In the genomic region with DNA sequence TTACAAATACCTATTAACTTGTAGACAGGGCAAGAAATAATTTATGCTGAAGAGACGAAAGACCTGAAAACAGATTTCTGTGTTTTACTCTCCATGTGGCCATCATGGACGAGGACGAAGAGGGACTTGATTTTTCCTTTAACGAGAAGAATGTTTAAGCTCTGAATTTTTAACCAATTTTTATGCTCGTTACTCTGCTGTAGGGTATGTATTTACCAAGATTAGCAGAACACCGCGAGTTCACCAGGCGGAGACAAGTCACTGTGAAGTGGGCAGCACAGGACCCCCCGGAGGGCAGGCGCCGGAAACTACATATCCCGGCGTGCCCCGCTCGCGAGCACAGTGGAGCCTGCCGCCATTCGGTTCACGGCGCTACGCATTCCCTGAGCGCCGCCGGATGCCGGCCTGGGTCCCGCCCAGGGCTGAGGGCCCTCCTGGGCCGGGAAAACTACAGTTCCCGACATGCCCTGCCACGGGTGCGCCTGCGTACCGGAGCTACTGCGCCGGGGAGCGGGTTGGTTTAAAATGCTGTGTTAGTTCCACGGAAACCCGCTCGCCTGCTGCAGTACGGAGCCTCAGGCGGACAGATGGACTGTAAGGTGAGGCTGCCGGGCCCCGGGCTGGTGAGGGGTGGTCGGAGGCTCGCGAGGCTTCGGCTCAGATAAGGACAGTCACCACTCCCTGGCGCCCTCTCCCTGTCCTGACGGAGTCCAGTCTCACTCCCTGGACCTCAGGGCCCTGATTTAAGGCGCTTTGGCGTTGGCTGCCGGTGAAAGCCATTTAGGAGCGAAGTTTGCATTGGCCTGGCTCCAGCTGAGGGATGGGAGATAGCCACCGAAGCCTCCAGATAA, we compare ENCODE assay signal across 1 cellular context.
TF ChIP-seq lines count a peak whose summit lies in the region.

CCDC150 (plus strand) TSS at position 536 of the 851 bp plus-strand sequence; CDS start at position 588, 52 bp downstream.

TF ChIP-seq in SK-N-SH, 30 proteins besides CTCF, POLR2A, EP300 and RAD21 (continued from another document):
- TF ChIP-seq, protein P1, sequence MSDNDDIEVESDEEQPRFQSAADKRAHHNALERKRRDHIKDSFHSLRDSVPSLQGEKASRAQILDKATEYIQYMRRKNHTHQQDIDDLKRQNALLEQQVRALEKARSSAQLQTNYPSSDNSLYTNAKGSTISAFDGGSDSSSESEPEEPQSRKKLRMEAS (IDR thresholded peaks at IDR 0.05; ENCODE audit: low read depth) = peak; percentile 61; the same call in 1 of the 2 replicates
- TF ChIP-seq YY1 (IDR thresholded peaks at IDR 0.05; ENCODE audit: low read depth) (peak; percentile 90), POLR2AphosphoS5 (IDR thresholded peaks at IDR 0.05; ENCODE audit: low read depth, low read length) (peak; percentile 62; the same call in 1 of the 2 replicates), USF1 (IDR thresholded peaks at IDR 0.05; ENCODE audit: borderline replicate concordance, low read depth) (no peak), RFX5 (IDR thresholded peaks at IDR 0.05; ENCODE audit: low read length) (no peak), NRF1 (IDR thresholded peaks at IDR 0.05; ENCODE audit: low read depth, low read length) (peak; percentile 95), MEF2A (IDR thresholded peaks at IDR 0.05; ENCODE audit: borderline replicate concordance, low read depth) (no peak), SMC3 (IDR thresholded peaks at IDR 0.05; ENCODE audit: low read depth, low read length) (peak; percentile 23; the same call in 1 of the 2 replicates), RXRA (IDR thresholded peaks at IDR 0.05; ENCODE audit: borderline replicate concordance, low read depth) (no peak), MXI1 (IDR thresholded peaks at IDR 0.05; ENCODE audit: low read depth, low read length) (peak; percentile 96), GABPA (IDR thresholded peaks at IDR 0.05; ENCODE audit: low read depth) (peak; percentile 78), TCF12 (IDR thresholded peaks at IDR 0.05) (no peak), SIN3A (IDR thresholded peaks at IDR 0.05; ENCODE audit: borderline replicate concordance, low read depth, low read length) (peak; percentile 99), ELF1 (IDR thresholded peaks at IDR 0.05) (no peak), GATA2 (CRISPR knock-in tag; IDR thresholded peaks at IDR 0.05) (0 out of 2 replicates have a peak, but pooled peaks have one; percentile 17)
- TF ChIP-seq, protein P2, sequence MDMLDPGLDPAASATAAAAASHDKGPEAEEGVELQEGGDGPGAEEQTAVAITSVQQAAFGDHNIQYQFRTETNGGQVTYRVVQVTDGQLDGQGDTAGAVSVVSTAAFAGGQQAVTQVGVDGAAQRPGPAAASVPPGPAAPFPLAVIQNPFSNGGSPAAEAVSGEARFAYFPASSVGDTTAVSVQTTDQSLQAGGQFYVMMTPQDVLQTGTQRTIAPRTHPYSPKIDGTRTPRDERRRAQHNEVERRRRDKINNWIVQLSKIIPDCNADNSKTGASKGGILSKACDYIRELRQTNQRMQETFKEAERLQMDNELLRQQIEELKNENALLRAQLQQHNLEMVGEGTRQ (IDR thresholded peaks at IDR 0.05; ENCODE audit: borderline replicate concordance, low read depth, low read length) = 0 out of 2 replicates have a peak, but pooled peaks have one; percentile 28
- TF ChIP-seq, protein P3, sequence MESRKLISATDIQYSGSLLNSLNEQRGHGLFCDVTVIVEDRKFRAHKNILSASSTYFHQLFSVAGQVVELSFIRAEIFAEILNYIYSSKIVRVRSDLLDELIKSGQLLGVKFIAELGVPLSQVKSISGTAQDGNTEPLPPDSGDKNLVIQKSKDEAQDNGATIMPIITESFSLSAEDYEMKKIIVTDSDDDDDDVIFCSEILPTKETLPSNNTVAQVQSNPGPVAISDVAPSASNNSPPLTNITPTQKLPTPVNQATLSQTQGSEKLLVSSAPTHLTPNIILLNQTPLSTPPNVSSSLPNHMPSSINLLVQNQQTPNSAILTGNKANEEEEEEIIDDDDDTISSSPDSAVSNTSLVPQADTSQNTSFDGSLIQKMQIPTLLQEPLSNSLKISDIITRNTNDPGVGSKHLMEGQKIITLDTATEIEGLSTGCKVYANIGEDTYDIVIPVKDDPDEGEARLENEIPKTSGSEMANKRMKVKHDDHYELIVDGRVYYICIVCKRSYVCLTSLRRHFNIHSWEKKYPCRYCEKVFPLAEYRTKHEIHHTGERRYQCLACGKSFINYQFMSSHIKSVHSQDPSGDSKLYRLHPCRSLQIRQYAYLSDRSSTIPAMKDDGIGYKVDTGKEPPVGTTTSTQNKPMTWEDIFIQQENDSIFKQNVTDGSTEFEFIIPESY (IDR thresholded peaks at IDR 0.05; ENCODE audit: borderline replicate concordance, low read depth) = no peak
- TF ChIP-seq, protein P4, sequence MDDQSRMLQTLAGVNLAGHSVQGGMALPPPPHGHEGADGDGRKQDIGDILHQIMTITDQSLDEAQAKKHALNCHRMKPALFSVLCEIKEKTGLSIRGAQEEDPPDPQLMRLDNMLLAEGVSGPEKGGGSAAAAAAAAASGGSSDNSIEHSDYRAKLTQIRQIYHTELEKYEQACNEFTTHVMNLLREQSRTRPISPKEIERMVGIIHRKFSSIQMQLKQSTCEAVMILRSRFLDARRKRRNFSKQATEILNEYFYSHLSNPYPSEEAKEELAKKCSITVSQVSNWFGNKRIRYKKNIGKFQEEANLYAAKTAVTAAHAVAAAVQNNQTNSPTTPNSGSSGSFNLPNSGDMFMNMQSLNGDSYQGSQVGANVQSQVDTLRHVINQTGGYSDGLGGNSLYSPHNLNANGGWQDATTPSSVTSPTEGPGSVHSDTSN (IDR thresholded peaks at IDR 0.05) = no peak
